In the genomic region with DNA sequence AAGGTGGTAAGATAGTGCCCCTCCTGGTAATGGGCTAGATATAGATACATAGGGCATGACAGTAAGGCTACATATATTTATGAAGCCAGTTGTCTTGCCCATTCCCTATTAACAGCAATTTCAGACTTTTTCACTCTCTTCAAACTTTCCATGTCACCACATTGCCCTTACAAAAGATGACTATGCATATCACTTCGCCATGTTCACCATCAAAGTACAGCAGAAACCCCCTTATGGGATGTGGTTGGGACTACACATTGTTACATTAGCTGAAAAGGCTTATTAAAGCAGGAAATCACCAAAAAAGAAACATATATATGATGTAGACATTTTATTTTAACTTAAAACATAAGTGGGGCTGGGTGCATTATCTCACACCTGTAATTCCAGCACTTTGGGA, we compare ENCODE assay signal across 22 cellular contexts. TPM values are rescaled to one million over a fixed set of nuclear protein-coding genes. Genes with fewer than 3 reads are reported as not detected.
"Had no signal": no experiment of that assay in that cellular context is flagged by ENCODE, and none has a peak within 500 bp of the region (broad histone marks: within the 10 kb centered on the region; RNA-seq: fewer than 3 reads in every experiment).

No MANE protein-coding gene starts in this region.

- H3K36me3 Mint-ChIP-seq: natural killer cell treated with Interleukin-12 subunit alpha and Interleukin-12 subunit beta and Interleukin-15 and Interleukin-18, amount 100 ng/mL, for 72 hours; neural progenitor cell had no signal

- DNase-seq: dorsolateral prefrontal cortex; effector CD8-positive, alpha-beta T cell; foreskin melanocyte; head of caudate nucleus; left colon; left ventricle myocardium superior; mesenchymal stem cell; midbrain; nucleus accumbens; ovary; sigmoid colon; stimulated activated CD4-positive, alpha-beta T cell treated with anti-CD3 and anti-CD28 coated beads, Interleukin-2, amount 100 ng/mL, for 24 hours; stimulated activated CD4-positive, alpha-beta T cell treated with anti-CD3 and anti-CD28 coated beads, Interleukin-4, amount 100 ng/mL, for 4 hours; stimulated activated naive B cell treated with anti-CD40 and anti-IgM and Interleukin-4, amounts not matched to agents 10 μg/mL and 1 μg/mL and 100 μg/mL, for 72 hours; trophoblast cell had no signal

- H3K36me3 ChIP-seq: neural progenitor cell, ovary, right atrium auricular region, sigmoid colon had no signal

- H3K27me3 ChIP-seq: dorsolateral prefrontal cortex, hepatocyte, neural progenitor cell, ovary, right atrium auricular region, sigmoid colon had no signal

- H3K27me3 Mint-ChIP-seq: stimulated activated naive B cell treated with anti-CD40 and anti-IgM and Interleukin-4, amounts not matched to agents 10 μg/mL and 1 μg/mL and 100 μg/mL, for 72 hours had no signal

- H3K9me3 ChIP-seq: ovary, right atrium auricular region, sigmoid colon had no signal

- H3K27ac ChIP-seq: dorsolateral prefrontal cortex, hepatocyte, neural progenitor cell, ovary, right atrium auricular region, sigmoid colon, skin epidermis had no signal

- H3K9ac ChIP-seq: neural progenitor cell had no signal

- ATAC-seq: left colon; left ventricle myocardium superior; natural killer cell treated with Interleukin-12 subunit alpha and Interleukin-12 subunit beta and Interleukin-15 and Interleukin-18, amount 100 ng/mL, for 72 hours; stimulated activated naive B cell treated with anti-CD40 and anti-IgM and Interleukin-4, amounts not matched to agents 10 μg/mL and 1 μg/mL and 100 μg/mL, for 72 hours had no signal

- H3K27ac Mint-ChIP-seq: natural killer cell treated with Interleukin-12 subunit alpha and Interleukin-12 subunit beta and Interleukin-15 and Interleukin-18, amount 100 ng/mL, for 72 hours; neural progenitor cell; stimulated activated naive B cell treated with anti-CD40 and anti-IgM and Interleukin-4, amounts not matched to agents 10 μg/mL and 1 μg/mL and 100 μg/mL, for 72 hours had no signal

- H3K4me3 ChIP-seq: dorsolateral prefrontal cortex, hepatocyte, lung, neural progenitor cell, ovary, right atrium auricular region, sigmoid colon, skin epidermis had no signal

- H3K4me3 Mint-ChIP-seq: natural killer cell treated with Interleukin-12 subunit alpha and Interleukin-12 subunit beta and Interleukin-15 and Interleukin-18, amount 100 ng/mL, for 72 hours; neural progenitor cell; stimulated activated naive B cell treated with anti-CD40 and anti-IgM and Interleukin-4, amounts not matched to agents 10 μg/mL and 1 μg/mL and 100 μg/mL, for 72 hours had no signal

- H3K9me3 Mint-ChIP-seq: natural killer cell treated with Interleukin-12 subunit alpha and Interleukin-12 subunit beta and Interleukin-15 and Interleukin-18, amount 100 ng/mL, for 72 hours had no signal

RNA-seq across cellular contexts. Expression of a gene that starts 9.8 kb away (rescaled TPM):
- total RNA-seq: hepatocyte, left colon, left ventricle myocardium superior, ovary, right atrium auricular region, sigmoid colon, urinary bladder had no signal
